Comparison of ENCODE assay signal across 7 cellular contexts in genomic region chr7:125572414-125572813, GRCh38.
"Had no signal": no experiment of that assay in that cellular context is flagged by ENCODE, and none has a peak within 500 bp of the region (broad histone marks: within the 10 kb centered on the region; RNA-seq: fewer than 3 reads in every experiment).

No MANE protein-coding gene starts in this region.

- H3K4me3 ChIP-seq: GM23248, HAP-1 had no signal

- H2AFZ ChIP-seq: GM23248 had no signal

- FAIRE-seq: HepG2 had no signal

- H3K27ac ChIP-seq: GM23248, HL-60 had no signal

- H3K9me3 ChIP-seq: HAP-1 had no signal

- DNase-seq: GM23248, GOT3, H7, HFFc6 had no signal

- H3K9ac ChIP-seq: GM23248 had no signal
